15 cellular contexts compared by ENCODE assay signal in genomic region chr17:32223703-32224102, GRCh38. TPM values are rescaled to one million over a fixed set of nuclear protein-coding genes. Genes with fewer than 3 reads are reported as not detected.
"Had no signal": no experiment of that assay in that cellular context is flagged by ENCODE, and none has a peak within 500 bp of the region (broad histone marks: within the 10 kb centered on the region; RNA-seq: fewer than 3 reads in every experiment).

No MANE protein-coding gene starts in this region.

- H3K27me3 Mint-ChIP-seq: naive thymus-derived CD4-positive, alpha-beta T cell had no signal

- DNase-seq: effector memory CD4-positive, alpha-beta T cell; heart right ventricle; hypothalamus; kidney glomerular epithelial cell; naive thymus-derived CD4-positive, alpha-beta T cell; posterior cingulate gyrus; stimulated activated CD4-positive, alpha-beta T cell treated with anti-CD3 and anti-CD28 coated beads, Interleukin-2, amount 100 ng/mL, for 24 hours; stimulated activated CD4-positive, alpha-beta T cell treated with anti-CD3 and anti-CD28 coated beads, Interleukin-4, amount 100 ng/mL, for 4 hours; stomach; substantia nigra; trophoblast cell had no signal

- H3K9me3 Mint-ChIP-seq: naive thymus-derived CD4-positive, alpha-beta T cell; neural crest cell had no signal

- H3K4me3 Mint-ChIP-seq: naive thymus-derived CD4-positive, alpha-beta T cell; neural crest cell had no signal

- H3K9me3 ChIP-seq: heart right ventricle, stomach had no signal

- H3K4me3 ChIP-seq: heart right ventricle, stomach had no signal

- ATAC-seq: esophagus mucosa; naive thymus-derived CD4-positive, alpha-beta T cell; sciatic nerve had no signal

- H3K4me1 ChIP-seq: heart right ventricle, stomach had no signal

- H3K27me3 ChIP-seq: heart right ventricle, stomach had no signal

- H3K27ac ChIP-seq: heart right ventricle, stomach had no signal

- H3K27ac Mint-ChIP-seq: naive thymus-derived CD4-positive, alpha-beta T cell had no signal

RNA-seq across cellular contexts. Expression of gene RHBDL3, which starts 41.9 kb away (rescaled TPM):
- total RNA-seq: lung microvascular endothelial cell had no signal
- polyA plus RNA-seq: naive thymus-derived CD4-positive, alpha-beta T cell had no signal
